Comparison of ENCODE assay signal across 10 cellular contexts in genomic region chr10:132546567-132547420, GRCh38. TPM values are rescaled to one million over a fixed set of nuclear protein-coding genes. Genes with fewer than 3 reads are reported as not detected.
DNase-seq lines count a peak whose midpoint lies in the region; ATAC-seq and FAIRE-seq lines count a peak whose summit lies in the region.
"Had no signal": no experiment of that assay in that cellular context is flagged by ENCODE, and none has a peak within 500 bp of the region (broad histone marks: within the 10 kb centered on the region; RNA-seq: fewer than 3 reads in every experiment).

No MANE protein-coding gene starts in this region.

- 61 to 71% (median 64%) methylated on average over 26 of the region's 26 CpGs for WGBS in small intestine, 3 donors

- no peaks in the 10 kb centered on the region for H3K27me3 ChIP-seq in small intestine (ENCODE audit: control insufficient read depth in 2 of 2, insufficient read depth in 2 of 2, low read length in 2 of 2)

- peaks cover 0 to 5% of the 10 kb centered on the region in 2 donors for H3K4me1 ChIP-seq in small intestine (ENCODE audit: control insufficient read depth in 2 of 2, insufficient read depth in 1 of 2, low read depth in 1 of 2, low read length in 1 of 2)

- H3K27ac ChIP-seq in small intestine (ENCODE audit: low read depth in 1 of 2, low read length in 1 of 2) = peak overlapping the region in 1 of 2 donors; percentile 2

- DNase-seq in NCI-H1417 (lab: John Stamatoyannopoulos, UW) (peak; percentile 4 to 57 (median 46)), NCI-H1417 treated with DMSO at 0.1 percent for 48 hours (lab: John Stamatoyannopoulos, UW) (no peak), NCI-H1105 treated with DMSO at 0.1 percent for 48 hours (lab: John Stamatoyannopoulos, UW) (peak; percentile 31), small intestine (peak; percentile 66), NCI-H146 treated with DMSO at 0.1 percent for 48 hours (lab: John Stamatoyannopoulos, UW; ENCODE audit: unreplicated experiment) (no peak), COLO829 (ENCODE audit: low spot score) (no peak), NCI-H2196 (lab: John Stamatoyannopoulos, UW; ENCODE audit: unreplicated experiment) (no peak)
- DNase-seq: NCI-H2171, occipital lobe had no signal

- ATAC-seq in esophagus mucosa = peak; percentile 62

- FAIRE-seq in small intestine (lab: Jason Lieb, UNC) = no peak

- H3K4me3 ChIP-seq in small intestine (ENCODE audit: low read depth in 1 of 2, low read length in 2 of 2) = no peak overlapping the region

- no peaks in the 10 kb centered on the region for H3K9me3 ChIP-seq in small intestine (ENCODE audit: control insufficient read depth, low read depth)

- H3K36me3 ChIP-seq in small intestine (ENCODE audit: control insufficient read depth in 2 of 2, insufficient read depth in 2 of 2, low read length in 2 of 2) = no peaks in the 10 kb centered on the region

RNA-seq across cellular contexts. Expression of gene INPP5A, which starts 9.2 kb away (rescaled TPM):
- total RNA-seq in esophagus mucosa = 14.3 TPM
- polyA plus RNA-seq in small intestine = 10 to 100 TPM; 22.4 to 25.0 (median 23.2) TPM

Comparison
In these comparisons a context has a peak if more than half of its experiments do, and no peak if none do; other contexts are left out.
1. DNase-seq: peak in NCI-H1417 (3 of 3), NCI-H1105 treated with DMSO at 0.1 percent for 48 hours (single experiment) and small intestine (single experiment); none in NCI-H1417 treated with DMSO at 0.1 percent for 48 hours (single experiment), NCI-H146 treated with DMSO at 0.1 percent for 48 hours (single experiment), COLO829 (single experiment) and NCI-H2196 (single experiment).